Comparison of ENCODE assay signal across 8 cellular contexts in genomic region chr6:37083243-37084138, GRCh38.
A peak's percentile ranks its signal among the peaks of the same experiment; 100 is the strongest.
DNase-seq lines count a peak whose midpoint lies in the region; ATAC-seq and TF ChIP-seq lines count a peak whose summit lies in the region.

No MANE protein-coding gene starts in this region.

- H3K9me3 ChIP-seq in right lobe of liver, result no peaks in the 10 kb centered on the region

- ATAC-seq in right lobe of liver, result peak; percentile 95 to 98 (median 96)

- H3K36me3 ChIP-seq in brain microvascular endothelial cell (replicated peaks) (no peaks in the 10 kb centered on the region), right lobe of liver (no peaks in the 10 kb centered on the region), urinary bladder (ENCODE audit: insufficient read depth) (no peaks in the 10 kb centered on the region)

- TF ChIP-seq CTCF in brain microvascular endothelial cell (IDR thresholded peaks at IDR 0.05; ENCODE audit: low read depth, low read length, missing control alignments) (no peak), right lobe of liver (IDR thresholded peaks at IDR 0.05) (no peak)

- intact Hi-C loops in right lobe of liver (cut with DNase I), result loop anchor here in 1 of 2 donors (2.0 kb wide), 1 partner anchor 19 kb away; no protein-coding TSS in a partner anchor

- in situ Hi-C loops in brain microvascular endothelial cell (cut with HindIII; ENCODE audit: low pct_ligation_motif_present, low sequenced_read_pairs), result no loop called here

- WGBS in right lobe of liver (ENCODE audit: insufficient coverage, low coverage, low lambda C conversion rate, missing lambda C conversion rate), result 38% methylated on average over 11 of the region's 14 CpGs
- WGBS in urinary bladder, result 60% methylated on average over 14 of the region's 14 CpGs

- H3K27me3 ChIP-seq in brain microvascular endothelial cell (replicated peaks) (no peaks in the 10 kb centered on the region), right lobe of liver (no peaks in the 10 kb centered on the region)

- H3K4me3 ChIP-seq in brain microvascular endothelial cell (ENCODE audit: low read depth, low read length) (no peak overlapping the region), right lobe of liver (peak overlapping the region; percentile 4 to 33 (median 32)), urinary bladder (ENCODE audit: low read depth, low read length) (no peak overlapping the region)

- peaks cover 0 to 32% (median 14%) of the 10 kb centered on the region in 4 donors for H3K4me1 ChIP-seq in right lobe of liver
- H3K4me1 ChIP-seq in urinary bladder (ENCODE audit: insufficient read depth), result no peaks in the 10 kb centered on the region

- TF ChIP-seq POLR2A in right lobe of liver (IDR thresholded peaks at IDR 0.05), result peak; percentile 79

- H3K27ac ChIP-seq in brain microvascular endothelial cell (no peak overlapping the region), right lobe of liver (peak overlapping the region; percentile 40 to 75 (median 49)), urinary bladder (ENCODE audit: low read depth) (peak overlapping the region; percentile 72)

- DNase-seq in NCI-H510A treated with DMSO at 0.1 percent for 48 hours (lab: John Stamatoyannopoulos, UW) (peak; percentile 32), NCI-H510A (lab: John Stamatoyannopoulos, UW) (no peak), brain microvascular endothelial cell (peak; percentile 18), right lobe of liver (peak; percentile 91 to 96 (median 95)), NAMALWA (ENCODE audit: low spot score) (no peak)
- DNase-seq in activated CD8-positive, alpha-beta memory T cell treated with anti-CD3 and anti-CD28 coated beads, Interleukin-2, amount 50 U/mL, for 4 hours, result no peak
- DNase-seq in activated CD4-positive, alpha-beta T cell treated with anti-CD3 and anti-CD28 coated beads, Interleukin-2, amount 50 U/mL, for 48 hours, result no peak

Comparison
In these comparisons a context has a peak if more than half of its experiments do, and no peak if none do; other contexts are left out.
1. DNase-seq: peak in NCI-H510A treated with DMSO at 0.1 percent for 48 hours (single experiment), brain microvascular endothelial cell (single experiment) and right lobe of liver (3 of 3); none in NCI-H510A (single experiment), NAMALWA (single experiment), activated CD8-positive, alpha-beta memory T cell treated with anti-CD3 and anti-CD28 coated beads, Interleukin-2, amount 50 U/mL, for 4 hours (single experiment) and activated CD4-positive, alpha-beta T cell treated with anti-CD3 and anti-CD28 coated beads, Interleukin-2, amount 50 U/mL, for 48 hours (0 of 2).
2. H3K4me3 ChIP-seq: peak in right lobe of liver (3 of 3); none in brain microvascular endothelial cell (single experiment) and urinary bladder (single experiment).